ENCODE assay signal across 11 cellular contexts in the genomic region with DNA sequence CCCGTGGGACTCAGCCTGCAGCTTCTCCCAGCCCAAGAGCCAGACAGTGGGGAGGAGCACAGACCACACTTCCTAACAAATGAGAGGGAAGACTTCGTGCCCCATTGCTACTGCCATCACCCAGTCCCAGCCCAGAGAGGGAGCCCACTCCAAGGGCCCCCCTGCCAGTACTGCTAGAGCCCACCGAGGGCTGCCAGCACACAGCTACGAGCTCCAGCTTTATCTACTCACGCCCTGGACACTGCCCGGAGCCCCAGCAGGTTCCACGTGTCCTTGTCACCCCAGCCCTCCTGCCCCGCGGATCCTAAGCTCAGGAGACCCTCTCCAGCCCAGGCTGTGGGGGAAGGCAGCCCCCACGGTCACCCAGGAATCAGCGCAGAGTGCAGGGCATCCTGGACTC. TPM values are rescaled to one million over a fixed set of nuclear protein-coding genes. Genes with fewer than 3 reads are reported as not detected.
DNase-seq lines count a peak whose midpoint lies in the region; ATAC-seq and TF ChIP-seq lines count a peak whose summit lies in the region.
"Had no signal": no experiment of that assay in that cellular context is flagged by ENCODE, and none has a peak within 500 bp of the region (broad histone marks: within the 10 kb centered on the region; RNA-seq: fewer than 3 reads in every experiment).

No MANE protein-coding gene starts in this region.

- peaks cover 3% of the 10 kb centered on the region for H3K27me3 Mint-ChIP-seq in activated CD4-positive, alpha-beta T cell treated with anti-CD3 and anti-CD28 coated beads, Interleukin-2, amount 10 ng/mL, durations not matched to agents 7 days and 5 days
- peaks cover 11% of the 10 kb centered on the region for H3K27me3 Mint-ChIP-seq in endothelial cell (ENCODE audit: unreplicated experiment)

- 67 to 91% (median 81%) methylated on average over 4 to 11 of the region's 11 CpGs for WGBS in spleen, 5 donors

- H2AFZ ChIP-seq in SU-DHL-6 (ENCODE audit: low read depth, low read length, severe bottlenecking), result no peak overlapping the region

- no peaks in the 10 kb centered on the region for H4K20me1 ChIP-seq in SU-DHL-6 (ENCODE audit: low read depth, low read length)

- no peaks in the 10 kb centered on the region for H3K9me3 Mint-ChIP-seq in activated CD4-positive, alpha-beta T cell treated with anti-CD3 and anti-CD28 coated beads, Interleukin-2, amount 10 ng/mL, durations not matched to agents 7 days and 5 days
- no peaks in the 10 kb centered on the region for H3K9me3 Mint-ChIP-seq in endothelial cell (ENCODE audit: unreplicated experiment)

- no peak overlapping the region for H3K4me3 ChIP-seq in SU-DHL-6 (ENCODE audit: insufficient read depth, low read length, poor library complexity, severe bottlenecking)
- H3K4me3 ChIP-seq in spleen, result peak overlapping the region in 1 of 8 donors; percentile 73

- CTCF ChIA-PET in activated CD4-positive, alpha-beta T cell treated with anti-CD3 and anti-CD28 coated beads, Interleukin-2, amount 10 ng/mL, durations not matched to agents 7 days and 5 days (lab: Charles Lee), result no interaction called here

- H3K4me1 Mint-ChIP-seq in activated CD4-positive, alpha-beta T cell treated with anti-CD3 and anti-CD28 coated beads, Interleukin-2, amount 10 ng/mL, durations not matched to agents 7 days and 5 days, result peaks cover 23% of the 10 kb centered on the region
- peaks cover 12% of the 10 kb centered on the region for H3K4me1 Mint-ChIP-seq in endothelial cell (ENCODE audit: unreplicated experiment)

- TF ChIP-seq CTCF in SU-DHL-6 (IDR thresholded peaks at IDR 0.05; ENCODE audit: insufficient read depth, low read length, poor library complexity, severe bottlenecking) (no peak), endothelial cell (IDR thresholded peaks at IDR 0.05; ENCODE audit: unreplicated experiment) (no peak), spleen (IDR thresholded peaks at IDR 0.05 in 8 of 11, conservative IDR thresholded peaks at IDR 0.05 in 3 of 11) (no peak)

- peaks cover 0 to 26% (median 3%) of the 10 kb centered on the region in 6 donors for H3K4me1 ChIP-seq in spleen

- no peak for DNase-seq in activated CD4-positive, alpha-beta T cell treated with anti-CD3 and anti-CD28 coated beads, Interleukin-2, amount 10 ng/mL, durations not matched to agents 7 days and 5 days
- DNase-seq in activated CD4-positive, alpha-beta T cell treated with anti-CD3 and anti-CD28 coated beads for 4 hours, result no peak
- DNase-seq in endothelial cell (ENCODE audit: low spot score), result no peak
- peak; percentile 62 for DNase-seq in spleen
- DNase-seq in amniotic stem cell (lab: John Stamatoyannopoulos, UW), result no peak
- DNase-seq: cortex of kidney, left lung, trophoblast cell had no signal

- H3K9me2 ChIP-seq in SU-DHL-6 (replicated peaks; ENCODE audit: insufficient read depth, low read length), result no peaks in the 10 kb centered on the region

- peak overlapping the region; percentile 61 for H3K9ac ChIP-seq in SU-DHL-6 (ENCODE audit: low read length)

- ATAC-seq in GM21381 (IDR thresholded peaks at IDR 0.05; ENCODE audit: unreplicated experiment), result no peak
- ATAC-seq in GM18520 (IDR thresholded peaks at IDR 0.05; ENCODE audit: unreplicated experiment), result no peak
- ATAC-seq: left lung had no signal

- peak overlapping the region; percentile 87 for H3K4me3 Mint-ChIP-seq in activated CD4-positive, alpha-beta T cell treated with anti-CD3 and anti-CD28 coated beads, Interleukin-2, amount 10 ng/mL, durations not matched to agents 7 days and 5 days
- peak overlapping the region; percentile 65 for H3K4me3 Mint-ChIP-seq in endothelial cell (ENCODE audit: unreplicated experiment)

- no peaks in the 10 kb centered on the region for H3K36me3 ChIP-seq in SU-DHL-6 (ENCODE audit: low read length)
- peaks cover 0 to 25% (median 0%) of the 10 kb centered on the region in 6 donors for H3K36me3 ChIP-seq in spleen
- H3K36me3 ChIP-seq: left lung had no signal

- peak overlapping the region; percentile 58 for H3K27ac Mint-ChIP-seq in activated CD4-positive, alpha-beta T cell treated with anti-CD3 and anti-CD28 coated beads, Interleukin-2, amount 10 ng/mL, durations not matched to agents 7 days and 5 days
- H3K27ac Mint-ChIP-seq in endothelial cell (ENCODE audit: unreplicated experiment), result no peak overlapping the region

- 0 out of 2 replicates have a peak, but pooled peaks cover 2% of the 10 kb centered on the region for H3F3A ChIP-seq in SU-DHL-6 (ENCODE audit: insufficient read depth)

- H3K9me3 ChIP-seq in SU-DHL-6 (ENCODE audit: insufficient read depth, low read length) (no peaks in the 10 kb centered on the region), spleen (no peaks in the 10 kb centered on the region)
- H3K9me3 ChIP-seq: left lung had no signal

- H3K27me3 ChIP-seq in SU-DHL-6 (ENCODE audit: low read length) (no peaks in the 10 kb centered on the region), spleen (replicated peaks in 1 of 7) (peaks cover 0 to 26% (median 0%) of the 10 kb centered on the region in 7 donors)

- POLR2A ChIA-PET in activated CD4-positive, alpha-beta T cell treated with anti-CD3 and anti-CD28 coated beads, Interleukin-2, amount 10 ng/mL, durations not matched to agents 7 days and 5 days (lab: Charles Lee), result interaction anchor here (1.0 kb wide), 1 partner anchor 68 kb away, joined by 3 read pairs; no protein-coding TSS in a partner anchor

- H3K36me3 Mint-ChIP-seq in activated CD4-positive, alpha-beta T cell treated with anti-CD3 and anti-CD28 coated beads, Interleukin-2, amount 10 ng/mL, durations not matched to agents 7 days and 5 days (ENCODE audit: low read depth), result peaks cover 26% of the 10 kb centered on the region
- H3K36me3 Mint-ChIP-seq in endothelial cell (ENCODE audit: low read depth, unreplicated experiment), result peaks cover 32% of the 10 kb centered on the region

- intact Hi-C loops in spleen (cut with DNase I; ENCODE audit: low total_unique reads), result no loop called here

- H3K4me2 ChIP-seq in SU-DHL-6 (ENCODE audit: low read depth, low read length, poor library complexity, severe bottlenecking), result peak overlapping the region; percentile 47

- peaks cover 16% of the 10 kb centered on the region for H3K79me2 ChIP-seq in SU-DHL-6 (ENCODE audit: insufficient read depth, low read length)

- no peak for TF ChIP-seq POLR2A in spleen (IDR thresholded peaks at IDR 0.05)

- no peak overlapping the region for H3K27ac ChIP-seq in SU-DHL-6 (ENCODE audit: low read depth, low read length)
- no peak overlapping the region for H3K27ac ChIP-seq in spleen
- H3K27ac ChIP-seq: left lung had no signal

RNA-seq across cellular contexts. Expression of gene GOLGA8A, which starts 1.9 kb away (rescaled TPM):
- total RNA-seq in activated CD4-positive, alpha-beta T cell treated with anti-CD3 and anti-CD28 coated beads, Interleukin-2, amount 10 ng/mL, durations not matched to agents 7 days and 5 days, result 100 to 1,000 TPM; 253 to 262 TPM
- total RNA-seq in endothelial cell (ENCODE audit: unreplicated experiment) (46.0 TPM), spleen (100 to 1,000 TPM in 2 of 7 donors, 10 to 100 TPM in 5; 52.5 to 128 (median 85.4) TPM)
- polyA plus RNA-seq in spleen, result 100 to 1,000 TPM in 1 of 3 donors, 10 to 100 TPM in 2; 26.1 to 103 (median 67.6) TPM
